1 cellular context compared by ENCODE assay signal in genomic region chr7:94701555-94701973, GRCh38.
TF ChIP-seq lines count a peak whose summit lies in the region.

No MANE protein-coding gene starts in this region.

TF ChIP-seq in HepG2, 621 proteins besides CTCF, POLR2A, EP300 and RAD21 (continued from another document and continues in another):
- TF ChIP-seq HMGXB3 (CRISPR knock-in tag; IDR thresholded peaks at IDR 0.05; ENCODE audit: borderline replicate concordance) (no peak), TFDP1 (CRISPR knock-in tag; IDR thresholded peaks at IDR 0.05; ENCODE audit: borderline replicate concordance) (no peak; the same call in 1 of the 2 replicates), RELA (CRISPR knock-in tag; IDR thresholded peaks at IDR 0.05) (no peak), IKZF5 (CRISPR knock-in tag; IDR thresholded peaks at IDR 0.05) (peak; percentile 63; the same call in 1 of the 2 replicates), PREB (CRISPR knock-in tag; IDR thresholded peaks at IDR 0.05) (no peak), SNRNP70 (IDR thresholded peaks at IDR 0.05; ENCODE audit: low read depth, low read length) (no peak), TARDBP (CRISPR knock-in tag; IDR thresholded peaks at IDR 0.05) (peak; percentile 67; the same call in 1 of the 2 replicates), ZBTB49 (CRISPR knock-in tag; IDR thresholded peaks at IDR 0.05; ENCODE audit: borderline replicate concordance) (no peak), TSC22D2 (CRISPR knock-in tag; IDR thresholded peaks at IDR 0.05; ENCODE audit: borderline replicate concordance) (no peak), ZBTB21 (CRISPR knock-in tag; IDR thresholded peaks at IDR 0.05) (no peak), MBD4 (IDR thresholded peaks at IDR 0.05; ENCODE audit: borderline replicate concordance, low read length) (no peak), PBX3 (CRISPR knock-in tag; IDR thresholded peaks at IDR 0.05; ENCODE audit: borderline replicate concordance) (no peak), MYPOP (CRISPR knock-in tag; IDR thresholded peaks at IDR 0.05) (no peak), ATF2 (CRISPR knock-in tag; IDR thresholded peaks at IDR 0.05) (peak; percentile 52; the same call in 1 of the 2 replicates), ZNF777 (CRISPR knock-in tag; IDR thresholded peaks at IDR 0.05) (no peak), MAF1 (CRISPR knock-in tag; IDR thresholded peaks at IDR 0.05; ENCODE audit: borderline replicate concordance) (no peak), CSRNP1 (CRISPR knock-in tag; IDR thresholded peaks at IDR 0.05) (no peak), THYN1 (CRISPR knock-in tag; IDR thresholded peaks at IDR 0.05; ENCODE audit: borderline replicate concordance, low read depth) (no peak), TBX2 (CRISPR knock-in tag; IDR thresholded peaks at IDR 0.05; ENCODE audit: borderline replicate concordance) (peak; percentile 77), CREM (IDR thresholded peaks at IDR 0.05) (peak; percentile 79), CREM (CRISPR knock-in tag; IDR thresholded peaks at IDR 0.05) (no peak), CBX1 (IDR thresholded peaks at IDR 0.05; ENCODE audit: low read depth) (no peak), MED8 (CRISPR knock-in tag; IDR thresholded peaks at IDR 0.05; ENCODE audit: insufficient replicate concordance) (no peak), KLF9 (CRISPR knock-in tag; IDR thresholded peaks at IDR 0.05; ENCODE audit: low read depth) (no peak), ZNF576 (CRISPR knock-in tag; IDR thresholded peaks at IDR 0.05) (no peak), TOPORS (CRISPR knock-in tag; IDR thresholded peaks at IDR 0.05) (no peak), HIC2 (CRISPR knock-in tag; IDR thresholded peaks at IDR 0.05; ENCODE audit: low read depth) (no peak), ZFX (CRISPR knock-in tag; IDR thresholded peaks at IDR 0.05; ENCODE audit: low read depth) (peak; percentile 48; the same call in 1 of the 2 replicates), ZNF589 (CRISPR knock-in tag; conservative IDR thresholded peaks at IDR 0.05) (no peak), MYNN (CRISPR knock-in tag; IDR thresholded peaks at IDR 0.05; ENCODE audit: low read depth) (no peak)
